In the genomic region with DNA sequence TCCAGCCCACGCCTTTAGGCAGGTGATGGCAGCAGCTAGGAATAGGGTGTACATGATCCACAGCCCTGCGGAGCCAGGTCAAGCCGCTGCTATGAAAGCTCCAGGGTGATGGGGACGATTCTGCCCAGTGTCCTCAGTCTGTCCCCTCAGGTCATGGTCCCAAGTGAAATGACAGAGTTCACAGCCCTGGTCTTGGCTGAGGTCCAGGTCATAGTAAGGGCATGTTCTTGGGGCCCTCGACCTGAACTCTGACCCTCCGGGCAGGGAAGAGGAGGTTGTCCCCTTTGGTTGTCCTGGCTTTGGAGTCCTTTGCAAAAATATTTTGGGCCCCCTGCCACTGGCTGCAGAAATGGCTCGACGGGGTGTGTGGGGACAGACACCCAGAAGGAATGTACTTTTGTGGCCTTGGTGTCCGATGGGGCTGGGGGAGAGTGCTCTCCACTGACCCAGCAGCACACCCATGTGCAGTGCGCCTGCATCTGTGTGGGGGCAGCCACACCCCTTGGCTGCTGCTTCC, we compare ENCODE assay signal across 28 cellular contexts. TPM values are rescaled to one million over a fixed set of nuclear protein-coding genes. Genes with fewer than 3 reads are reported as not detected.
DNase-seq lines count a peak whose midpoint lies in the region; ATAC-seq and TF ChIP-seq lines count a peak whose summit lies in the region.
"Had no signal": no experiment of that assay in that cellular context is flagged by ENCODE, and none has a peak within 500 bp of the region (broad histone marks: within the 10 kb centered on the region; RNA-seq: fewer than 3 reads in every experiment).

No MANE protein-coding gene starts in this region.

- no peaks in the 10 kb centered on the region for H3K9me3 Mint-ChIP-seq in nephron progenitor cell
- H3K9me3 Mint-ChIP-seq: CD4-positive, alpha-beta memory T cell; HFFc6; IgD-negative memory B cell had no signal

- 78 to 82% methylated on average over 10 of the region's 10 CpGs for WGBS in aorta, 2 donors

- H3K27ac Mint-ChIP-seq in nephron progenitor cell = peak overlapping the region; percentile 69
- H3K27ac Mint-ChIP-seq: CD4-positive, alpha-beta memory T cell; HFFc6; IgD-negative memory B cell had no signal

- intact Hi-C loops in aorta (cut with DNase I) = no loop called here
- intact Hi-C loops in dorsolateral prefrontal cortex (cut with DNase I) = no loop called here

- DNase-seq in DMS 273 (lab: John Stamatoyannopoulos, UW; ENCODE audit: unreplicated experiment) (peak; percentile 10), DMS 273 treated with DMSO at 0.1 percent for 48 hours (lab: John Stamatoyannopoulos, UW) (no peak), nephron progenitor cell (no peak), aorta (no peak), dorsolateral prefrontal cortex (no peak)
- DNase-seq: ACHN; Caco-2; CD4-positive, alpha-beta memory T cell; DMS153; H7; HFFc6; Karpas-422; NCI-H1417; NCI-H1694 treated with DMSO at 0.1 percent for 48 hours; NCI-H2081 treated with DMSO at 0.1 percent for 48 hours; NCI-H524 treated with DMSO at 0.1 percent for 48 hours; Peyer's patch had no signal

- H3K36me3 Mint-ChIP-seq in nephron progenitor cell (ENCODE audit: low read depth) = peaks cover 17% of the 10 kb centered on the region
- H3K36me3 Mint-ChIP-seq: CD4-positive, alpha-beta memory T cell had no signal

- no peak overlapping the region for H3K4me3 Mint-ChIP-seq in nephron progenitor cell
- H3K4me3 Mint-ChIP-seq: CD4-positive, alpha-beta memory T cell; HFFc6; IgD-negative memory B cell had no signal

- ATAC-seq in aorta (ENCODE audit: low FRiP score) (peak; percentile 6), GM19324 (IDR thresholded peaks at IDR 0.05; ENCODE audit: low FRiP score, unreplicated experiment) (no peak), GM21723 (IDR thresholded peaks at IDR 0.05; ENCODE audit: unreplicated experiment) (no peak)

- peak overlapping the region; percentile 37 for H3K9ac ChIP-seq in iPS-15b (ENCODE audit: low read depth, low read length)
- H3K9ac ChIP-seq: BLaER1 treated with 17β-estradiol and CSF1 and Interleukin-3, amounts not matched to agents 10 nM and 100 nM had no signal

- H3K36me3 ChIP-seq in iPS-15b (ENCODE audit: control insufficient read depth, insufficient read depth, low read length) (peaks cover 21% of the 10 kb centered on the region), aorta (ENCODE audit: control insufficient read depth in 1 of 2, insufficient read depth in 2 of 2, low read length in 1 of 2) (peaks cover 0 to 8% of the 10 kb centered on the region in 2 donors)

- peaks cover 24% of the 10 kb centered on the region for H3K4me1 Mint-ChIP-seq in nephron progenitor cell
- H3K4me1 Mint-ChIP-seq: IgD-negative memory B cell had no signal

- H3K4me1 ChIP-seq in iPS-15b (ENCODE audit: control insufficient read depth, insufficient read depth, low read length) (peaks cover 32% of the 10 kb centered on the region), aorta (ENCODE audit: control insufficient read depth in 1 of 2, insufficient read depth in 2 of 2, low read length in 2 of 2) (no peaks in the 10 kb centered on the region)
- H3K4me1 ChIP-seq: Caco-2, Peyer's patch, SJSA1 had no signal

- peaks cover 5% of the 10 kb centered on the region for H3K27me3 Mint-ChIP-seq in nephron progenitor cell (ENCODE audit: low read depth, poor library complexity)

- H3K27me3 ChIP-seq in iPS-15b (ENCODE audit: control insufficient read depth, insufficient read depth, low read length) (no peaks in the 10 kb centered on the region), aorta (ENCODE audit: control insufficient read depth in 1 of 2, insufficient read depth in 2 of 2, low read length in 1 of 2) (no peaks in the 10 kb centered on the region), dorsolateral prefrontal cortex (no peaks in the 10 kb centered on the region)
- H3K27me3 ChIP-seq: Peyer's patch, SJSA1 had no signal

- TF ChIP-seq CTCF in nephron progenitor cell (IDR thresholded peaks at IDR 0.05) = no peak
- TF ChIP-seq CTCF in dorsolateral prefrontal cortex (IDR thresholded peaks at IDR 0.05 in 54 of 56, conservative IDR thresholded peaks at IDR 0.05 in 2 of 56; ENCODE audit: low read depth in 1 of 56, partially characterized antibody in 56 of 56) = no peak

- no peaks in the 10 kb centered on the region for H3K9me3 ChIP-seq in iPS-15b (ENCODE audit: control insufficient read depth, insufficient read depth, low read length)
- no peaks in the 10 kb centered on the region for H3K9me3 ChIP-seq in aorta (ENCODE audit: control insufficient read depth, low read length)
- H3K9me3 ChIP-seq: BLaER1 treated with 17β-estradiol and CSF1 and Interleukin-3, amounts not matched to agents 10 nM and 100 nM; Caco-2; Peyer's patch; SJSA1 had no signal

- no peak overlapping the region for H3K4me3 ChIP-seq in iPS-15b (ENCODE audit: low read depth, low read length)
- H3K4me3 ChIP-seq in aorta (ENCODE audit: low read length in 2 of 2) = no peak overlapping the region
- H3K4me3 ChIP-seq in dorsolateral prefrontal cortex = no peak overlapping the region
- H3K4me3 ChIP-seq: BLaER1 treated with 17β-estradiol and CSF1 and Interleukin-3, amounts not matched to agents 10 nM and 100 nM; Peyer's patch; SJSA1 had no signal

- H3K27ac ChIP-seq in aorta (ENCODE audit: low read depth in 1 of 2, low read length in 2 of 2) (no peak overlapping the region), dorsolateral prefrontal cortex (peak overlapping the region in 1 of 59 donors; percentile 20)
- H3K27ac ChIP-seq: 22Rv1; BLaER1 treated with 17β-estradiol and CSF1 and Interleukin-3, amounts not matched to agents 10 nM and 100 nM; Peyer's patch; SJSA1 had no signal

RNA-seq across cellular contexts. Expression of gene C22orf31, which starts 7.3 kb away (rescaled TPM):
- not detected for total RNA-seq in aorta
- polyA plus RNA-seq in aorta = not detected
- total RNA-seq in dorsolateral prefrontal cortex = 1 to 10 TPM in 11 of 120 experiments, under 1 TPM in 38, not detected in 71; 0.32 to 2.0 (median 0.72) TPM
- total RNA-seq: Caco-2; CD4-positive, alpha-beta memory T cell; Daoy; H7; HFFc6; HT1080; MCF 10A; OCI-LY7; Peyer's patch; SJSA1 had no signal
- polyA plus RNA-seq: CD4-positive, alpha-beta memory T cell; IgD-negative memory B cell had no signal

RNA-seq across cellular contexts. Expression of gene KREMEN1, which starts 18.5 kb away (rescaled TPM):
- total RNA-seq in aorta (10 to 100 TPM; 13.4 to 19.1 TPM), dorsolateral prefrontal cortex (10 to 100 TPM; 11.4 to 40.0 (median 19.2) TPM)
- polyA plus RNA-seq in aorta = 1 to 10 TPM; 1.9 to 3.6 TPM
- total RNA-seq: CD4-positive, alpha-beta memory T cell; OCI-LY7 had no signal
- polyA plus RNA-seq: CD4-positive, alpha-beta memory T cell; IgD-negative memory B cell had no signal
